Comparison of ENCODE assay signal across 9 cellular contexts in genomic region chr7:31814187-31814586, GRCh38.
A peak's percentile ranks its signal among the peaks of the same experiment; 100 is the strongest.
DNase-seq lines count a peak whose midpoint lies in the region; ATAC-seq and TF ChIP-seq lines count a peak whose summit lies in the region.
"Had no signal": no experiment of that assay in that cellular context is flagged by ENCODE, and none has a peak within 500 bp of the region (broad histone marks: within the 10 kb centered on the region; RNA-seq: fewer than 3 reads in every experiment).

No MANE protein-coding gene starts in this region.

- ATAC-seq in HG03460 (IDR thresholded peaks at IDR 0.05; ENCODE audit: unreplicated experiment) = no peak
- no peak for ATAC-seq in left colon

- H3K36me3 Mint-ChIP-seq in nephron progenitor cell (ENCODE audit: low read depth) = no peaks in the 10 kb centered on the region

- H3K9me3 ChIP-seq in tibial artery = no peaks in the 10 kb centered on the region

- H3K27me3 ChIP-seq in GM06990 (replicated peaks; ENCODE audit: control insufficient read depth, insufficient read depth, low read length) = no peaks in the 10 kb centered on the region
- no peaks in the 10 kb centered on the region for H3K27me3 ChIP-seq in tibial artery

- no peaks in the 10 kb centered on the region for H3K36me3 ChIP-seq in GM06990 (ENCODE audit: control insufficient read depth, insufficient read depth, low read length)
- peaks cover 0 to 13% (median 10%) of the 10 kb centered on the region in 3 donors for H3K36me3 ChIP-seq in tibial artery

- intact Hi-C loops in tibial artery (cut with DNase I; ENCODE audit: low total_unique reads) (no loop called here), left colon (cut with DNase I, micrococcal nuclease) (no loop called here)

- H3K4me1 ChIP-seq in tibial artery = no peaks in the 10 kb centered on the region

- H3K4me3 ChIP-seq in GM06990 (replicated peaks; ENCODE audit: low read depth, low read length) = no peak overlapping the region
- H3K4me3 ChIP-seq in tibial artery = no peak overlapping the region

- H3K4me3 Mint-ChIP-seq in nephron progenitor cell = no peak overlapping the region
- H3K4me3 Mint-ChIP-seq: stimulated activated naive CD8-positive, alpha-beta T cell treated with anti-CD3 and anti-CD28 coated beads, Interleukin-15, Interleukin-2, amounts not matched to agents 100 ng/mL and 50 ng/mL, for 24 hours had no signal

- H3K9me3 Mint-ChIP-seq in nephron progenitor cell = no peaks in the 10 kb centered on the region

- no peak overlapping the region for H3K27ac ChIP-seq in tibial artery

- peaks cover 30% of the 10 kb centered on the region for H3K4me1 Mint-ChIP-seq in nephron progenitor cell

- no peak overlapping the region for H3K27ac Mint-ChIP-seq in nephron progenitor cell
- H3K27ac Mint-ChIP-seq: stimulated activated naive CD8-positive, alpha-beta T cell treated with anti-CD3 and anti-CD28 coated beads, Interleukin-15, Interleukin-2, amounts not matched to agents 100 ng/mL and 50 ng/mL, for 24 hours had no signal

- H3K27me3 Mint-ChIP-seq in nephron progenitor cell (ENCODE audit: low read depth, poor library complexity) = peaks cover 11% of the 10 kb centered on the region
- H3K27me3 Mint-ChIP-seq: stimulated activated naive CD8-positive, alpha-beta T cell treated with anti-CD3 and anti-CD28 coated beads, Interleukin-15, Interleukin-2, amounts not matched to agents 100 ng/mL and 50 ng/mL, for 24 hours had no signal

- DNase-seq in GM06990 (ENCODE audit: extremely low read depth, insufficient read length) = no peak
- peak; percentile 18 for DNase-seq in M059J (ENCODE audit: low read depth)
- peak; percentile 65 for DNase-seq in dermis blood vessel endothelial cell
- no peak for DNase-seq in nephron progenitor cell
- no peak for DNase-seq in tibial artery
- DNase-seq in left colon = no peak
- DNase-seq: amygdala had no signal

- peak; percentile 35 for TF ChIP-seq CTCF in GM06990 (IDR thresholded peaks at IDR 0.05; ENCODE audit: insufficient read depth, low read length, poor library complexity, severe bottlenecking)
- peak; percentile 31 for TF ChIP-seq CTCF in nephron progenitor cell (IDR thresholded peaks at IDR 0.05)
- no peak for TF ChIP-seq CTCF in tibial artery (IDR thresholded peaks at IDR 0.05)

Comparison
In these comparisons a context has a peak if more than half of its experiments do, and no peak if none do; other contexts are left out.
1. DNase-seq: peak in M059J (single experiment) and dermis blood vessel endothelial cell (single experiment); none in GM06990 (single experiment), nephron progenitor cell (single experiment), tibial artery (0 of 2) and left colon (0 of 2).
2. CTCF ChIP-seq: peak in GM06990 (single experiment) and nephron progenitor cell (single experiment); none in tibial artery (0 of 2).